ENCODE assay signal across 8 cellular contexts in genomic region chr1:36351222-36351977, GRCh38. TPM values are rescaled to one million over a fixed set of nuclear protein-coding genes. Genes with fewer than 3 reads are reported as not detected.
DNase-seq lines count a peak whose midpoint lies in the region; ATAC-seq and TF ChIP-seq lines count a peak whose summit lies in the region.

No MANE protein-coding gene starts in this region.

- H3K36me3 Mint-ChIP-seq in activated naive CD4-positive, alpha-beta T cell treated with anti-CD3 and anti-CD28 coated beads, Interleukin-2, amount 50 U/mL, for 24 hours: peaks cover 5% of the 10 kb centered on the region

- peak overlapping the region; percentile 68 for H3K27ac Mint-ChIP-seq in activated naive CD4-positive, alpha-beta T cell treated with anti-CD3 and anti-CD28 coated beads, Interleukin-2, amount 50 U/mL, for 24 hours

- no peaks in the 10 kb centered on the region for H3K9me3 Mint-ChIP-seq in activated naive CD4-positive, alpha-beta T cell treated with anti-CD3 and anti-CD28 coated beads, Interleukin-2, amount 50 U/mL, for 24 hours

- peaks cover 27% of the 10 kb centered on the region for H3K4me1 Mint-ChIP-seq in activated naive CD4-positive, alpha-beta T cell treated with anti-CD3 and anti-CD28 coated beads, Interleukin-2, amount 50 U/mL, for 24 hours

- TF ChIP-seq CTCF in astrocyte of the cerebellum (IDR thresholded peaks at IDR 0.05; ENCODE audit: low read depth, low read length, missing control alignments) (peak; percentile 17), uterus (IDR thresholded peaks at IDR 0.05) (no peak)

- peak overlapping the region; percentile 17 to 37 for H3K27ac ChIP-seq in uterus

- in situ Hi-C loops in astrocyte of the cerebellum (cut with HindIII; ENCODE audit: low sequenced_read_pairs): no loop called here

- H3K4me3 ChIP-seq in astrocyte of the cerebellum (ENCODE audit: low read depth, low read length) (no peak overlapping the region), uterus (no peak overlapping the region)

- ATAC-seq in HG03196 (IDR thresholded peaks at IDR 0.05; ENCODE audit: unreplicated experiment): no peak
- ATAC-seq in HG03097 (IDR thresholded peaks at IDR 0.05; ENCODE audit: low FRiP score, unreplicated experiment): no peak

- no peaks in the 10 kb centered on the region for H3K4me1 ChIP-seq in uterus

- H3K9me3 ChIP-seq in uterus: no peaks in the 10 kb centered on the region

- no peaks in the 10 kb centered on the region for H3K27me3 Mint-ChIP-seq in activated naive CD4-positive, alpha-beta T cell treated with anti-CD3 and anti-CD28 coated beads, Interleukin-2, amount 50 U/mL, for 24 hours

- intact Hi-C loops in uterus (cut with DNase I; ENCODE audit: low total_unique reads): no loop called here

- peak overlapping the region; percentile 11 for H3K4me3 Mint-ChIP-seq in activated naive CD4-positive, alpha-beta T cell treated with anti-CD3 and anti-CD28 coated beads, Interleukin-2, amount 50 U/mL, for 24 hours

- DNase-seq in activated naive CD4-positive, alpha-beta T cell treated with Interleukin-2 at 50 U/mL for 16 hours: no peak
- DNase-seq in astrocyte of the cerebellum (ENCODE audit: low read depth) (peak; percentile 57), left kidney (ENCODE audit: low read depth, low spot score) (peak; percentile 77), uterus (no peak), GM19240 (ENCODE audit: insufficient read length, low spot score) (no peak)

- no peak for TF ChIP-seq POLR2A in uterus (IDR thresholded peaks at IDR 0.05)

- H3K27me3 ChIP-seq in uterus: no peaks in the 10 kb centered on the region

- H3K36me3 ChIP-seq in uterus: no peaks in the 10 kb centered on the region

RNA-seq across cellular contexts. Expression of gene EVA1B, which starts 28.0 kb away (rescaled TPM):
- total RNA-seq in uterus: 100 to 1,000 TPM in 1 of 4 donors, 10 to 100 TPM in 3; 20.9 to 122 (median 62.4) TPM

RNA-seq across cellular contexts. Expression of gene STK40, which starts 34.3 kb away (rescaled TPM):
- total RNA-seq in uterus: 10 to 100 TPM; 19.1 to 84.5 (median 44.0) TPM

RNA-seq across cellular contexts. Expression of gene SH3D21, which starts 45.2 kb away (rescaled TPM):
- 10 to 100 TPM in 2 of 4 donors, not detected in 2; 11.3 to 11.8 TPM for total RNA-seq in uterus

RNA-seq across cellular contexts. Expression of gene LSM10, which starts 46.3 kb away (rescaled TPM):
- 10 to 100 TPM in 2 of 4 donors, 1 to 10 TPM in 2; 3.7 to 48.1 (median 15.1) TPM for total RNA-seq in uterus

Comparison
In these comparisons a context has a peak if more than half of its experiments do, and no peak if none do; other contexts are left out.
1. DNase-seq: peak in astrocyte of the cerebellum (single experiment) and left kidney (single experiment); none in activated naive CD4-positive, alpha-beta T cell treated with Interleukin-2 at 50 U/mL for 16 hours (single experiment), uterus (0 of 2) and GM19240 (single experiment).